ENCODE assay signal across 7 cellular contexts in genomic region chr12:57698414-57698813, GRCh38.
"Had no signal": no experiment of that assay in that cellular context is flagged by ENCODE, and none has a peak within 500 bp of the region (broad histone marks: within the 10 kb centered on the region; RNA-seq: fewer than 3 reads in every experiment).

No MANE protein-coding gene starts in this region.

- H3K4me1 Mint-ChIP-seq: GM23338 had no signal

- DNase-seq: KG1 had no signal

- H2AFZ ChIP-seq: GM23338 had no signal

- H3K9me3 Mint-ChIP-seq: GM23338 had no signal

- FAIRE-seq: H1, H54, K562 had no signal

- H3K4me3 ChIP-seq: GM23338, HAP-1, K562 had no signal

- H3K9me3 ChIP-seq: HAP-1 had no signal

- H3K4me1 ChIP-seq: HAP-1 had no signal

- H3K4me2 ChIP-seq: GM23338 had no signal

- ATAC-seq: GM23338, K562 had no signal

- H3K4me3 Mint-ChIP-seq: GM23338 had no signal

- H3K27ac Mint-ChIP-seq: GM23338 had no signal

- H3K27ac ChIP-seq: HL-60 had no signal
